In genomic region chr19:42219812-42220750, GRCh38 we compare ENCODE assay signal across 1 cellular context.
TF ChIP-seq lines count a peak whose summit lies in the region.

ZNF526 (plus strand) TSS chr19:42220312; CDS start chr19:42224404, 4,092 bp downstream.

TF ChIP-seq in K562, 482 proteins besides CTCF, POLR2A, EP300 and RAD21 (continued from another document and continues in another):
- TF ChIP-seq ZBTB11 (CRISPR knock-in tag; IDR thresholded peaks at IDR 0.05) (0 out of 6 replicates have a peak, but pooled peaks of 1 of the 3 experiments have one; percentile 40), BCOR (IDR thresholded peaks at IDR 0.05) (peak; percentile 6; the same call in 1 of the 2 replicates), MEIS2 (IDR thresholded peaks at IDR 0.05; ENCODE audit: partially characterized antibody) (peak; percentile 91), MNT (conservative IDR thresholded peaks at IDR 0.05) (peak; percentile 85 to 90), GATAD2B (IDR thresholded peaks at IDR 0.05; ENCODE audit: borderline replicate concordance) (no peak), MYNN (IDR thresholded peaks at IDR 0.05) (0 out of 2 replicates have a peak, but pooled peaks have one; percentile 9), MYNN (CRISPR knock-in tag; IDR thresholded peaks at IDR 0.05) (no peak), ZFP91 (CRISPR knock-in tag; IDR thresholded peaks at IDR 0.05) (no peak), MLLT1 (IDR thresholded peaks at IDR 0.05) (peak; percentile 27 to 41; a peak in 1 of 4 replicates), LEF1 (IDR thresholded peaks at IDR 0.05) (peak; percentile 72; the same call in 1 of the 2 replicates), KDM5B (IDR thresholded peaks at IDR 0.05; ENCODE audit: insufficient replicate concordance, low read depth, low read length) (peak; percentile 72), ZZZ3 (IDR thresholded peaks at IDR 0.05) (no peak), CTBP1 (IDR thresholded peaks at IDR 0.05; ENCODE audit: borderline replicate concordance) (peak; percentile 64; the same call in 1 of the 2 replicates), ZNF507 (tag; conservative IDR thresholded peaks at IDR 0.05) (no peak), ARID3B (CRISPR knock-in tag; IDR thresholded peaks at IDR 0.05; ENCODE audit: borderline replicate concordance) (0 out of 2 replicates have a peak, but pooled peaks have one; percentile 37), TAF9B (IDR thresholded peaks at IDR 0.05; ENCODE audit: partially characterized antibody) (peak; percentile 82), GTF2B (IDR thresholded peaks at IDR 0.05; ENCODE audit: extremely low read depth, insufficient read length) (no peak), ZNF717 (CRISPR knock-in tag; IDR thresholded peaks at IDR 0.05) (no peak), NCOA1 (IDR thresholded peaks at IDR 0.05; ENCODE audit: low read depth) (peak; percentile 35; the same call in 1 of the 2 replicates), RBBP5 (IDR thresholded peaks at IDR 0.05; ENCODE audit: borderline replicate concordance, insufficient read depth, low read length, poor library complexity, severe bottlenecking) (peak; percentile 92), CEBPB (tag; IDR thresholded peaks at IDR 0.05) (0 out of 2 replicates have a peak, but pooled peaks have one; percentile 5), SAP30 (IDR thresholded peaks at IDR 0.05; ENCODE audit: borderline replicate concordance, insufficient read depth, low read depth, low read length, poor library complexity, severe bottlenecking) (peak; percentile 73), ZBTB26 (CRISPR knock-in tag; IDR thresholded peaks at IDR 0.05) (0 out of 2 replicates have a peak, but pooled peaks have one; percentile 39), CHAMP1 (IDR thresholded peaks at IDR 0.05) (no peak), KLF1 (tag; IDR thresholded peaks at IDR 0.05) (0 out of 2 replicates have a peak, but pooled peaks have one; percentile 17), TFAP4 (CRISPR knock-in tag; IDR thresholded peaks at IDR 0.05; ENCODE audit: borderline replicate concordance) (peak; percentile 75; the same call in 1 of the 2 replicates), RBFOX2 (IDR thresholded peaks at IDR 0.05; ENCODE audit: low read depth, low read length) (peak; percentile 95), YY1 (IDR thresholded peaks at IDR 0.05; ENCODE audit: borderline replicate concordance in 1 of 3, control insufficient read depth in 1 of 3, extremely low read depth in 1 of 3, insufficient read depth in 3 of 3, insufficient read length in 1 of 3, insufficient replicate concordance in 2 of 3, low read depth in 1 of 3, low read length in 2 of 3) (no peak)
